ENCODE assay signal across 8 cellular contexts in genomic region chr4:139761461-139761860, GRCh38.
DNase-seq lines count a peak whose midpoint lies in the region; ATAC-seq and TF ChIP-seq lines count a peak whose summit lies in the region.

No MANE protein-coding gene starts in this region.

- no peaks in the 10 kb centered on the region for H3K36me3 Mint-ChIP-seq in activated CD8-positive, alpha-beta memory T cell treated with anti-CD3 and anti-CD28 coated beads, Interleukin-2, amount 10 ng/mL, durations not matched to agents 7 days and 5 days

- DNase-seq in NB4 (ENCODE audit: low read depth) (peak; percentile 67), G401 (ENCODE audit: low spot score) (no peak)
- no peak for DNase-seq in activated CD4-positive, alpha-beta T cell treated with anti-CD3 and anti-CD28 coated beads, Interleukin-2, amount 50 U/mL, for 4 hours
- no peak for DNase-seq in activated CD8-positive, alpha-beta memory T cell treated with anti-CD3 and anti-CD28 coated beads, Interleukin-2, amount 10 ng/mL, durations not matched to agents 7 days and 5 days

- no peak overlapping the region for H3K27ac ChIP-seq in 22Rv1

- H3K27ac Mint-ChIP-seq in activated CD8-positive, alpha-beta memory T cell treated with anti-CD3 and anti-CD28 coated beads, Interleukin-2, amount 10 ng/mL, durations not matched to agents 7 days and 5 days: no peak overlapping the region

- peaks cover 14% of the 10 kb centered on the region for H3K27me3 Mint-ChIP-seq in activated CD8-positive, alpha-beta memory T cell treated with anti-CD3 and anti-CD28 coated beads, Interleukin-2, amount 10 ng/mL, durations not matched to agents 7 days and 5 days

- TF ChIP-seq POLR2A in NB4 (IDR thresholded peaks at IDR 0.05; ENCODE audit: extremely low read depth, insufficient read length): no peak

- TF ChIP-seq CTCF in 22Rv1 (IDR thresholded peaks at IDR 0.05) (peak; percentile 26; the same call in 1 of the 2 replicates), NB4 (IDR thresholded peaks at IDR 0.05; ENCODE audit: low read depth, low read length) (peak; percentile 34)

- CTCF ChIA-PET in activated CD8-positive, alpha-beta memory T cell treated with anti-CD3 and anti-CD28 coated beads, Interleukin-2, amount 10 ng/mL, durations not matched to agents 7 days and 5 days (lab: Charles Lee): interaction anchor here (0.9 kb wide), 1 partner anchor 61 kb away, joined by 3 read pairs; no protein-coding TSS in a partner anchor

- in situ Hi-C loops in G401 (cut with HindIII; ENCODE audit: low sequenced_read_pairs): no loop called here

- H3K4me3 Mint-ChIP-seq in activated CD8-positive, alpha-beta memory T cell treated with anti-CD3 and anti-CD28 coated beads, Interleukin-2, amount 10 ng/mL, durations not matched to agents 7 days and 5 days: no peak overlapping the region

- H3K4me1 Mint-ChIP-seq in activated CD8-positive, alpha-beta memory T cell treated with anti-CD3 and anti-CD28 coated beads, Interleukin-2, amount 10 ng/mL, durations not matched to agents 7 days and 5 days: peaks cover 6% of the 10 kb centered on the region

- no peak overlapping the region for H3K4me3 ChIP-seq in NB4 (ENCODE audit: low read depth, low read length)

- peak; percentile 85 for ATAC-seq in GM19351 (IDR thresholded peaks at IDR 0.05; ENCODE audit: unreplicated experiment)
- peak; percentile 65 for ATAC-seq in esophagus mucosa
- no peak for ATAC-seq in HG02763 (IDR thresholded peaks at IDR 0.05; ENCODE audit: unreplicated experiment)
- ATAC-seq in activated CD8-positive, alpha-beta memory T cell treated with anti-CD3 and anti-CD28 coated beads, Interleukin-2, amount 10 ng/mL, durations not matched to agents 7 days and 5 days: no peak

- no peaks in the 10 kb centered on the region for H3K9me3 Mint-ChIP-seq in activated CD8-positive, alpha-beta memory T cell treated with anti-CD3 and anti-CD28 coated beads, Interleukin-2, amount 10 ng/mL, durations not matched to agents 7 days and 5 days (ENCODE audit: low read depth)

Comparison
In these comparisons a context has a peak if more than half of its experiments do, and no peak if none do; other contexts are left out.
1. ATAC-seq: peak in GM19351 (single experiment) and esophagus mucosa (single experiment); none in HG02763 (single experiment) and activated CD8-positive, alpha-beta memory T cell treated with anti-CD3 and anti-CD28 coated beads, Interleukin-2, amount 10 ng/mL, durations not matched to agents 7 days and 5 days (single experiment).